22 cellular contexts compared by ENCODE assay signal in the genomic region with DNA sequence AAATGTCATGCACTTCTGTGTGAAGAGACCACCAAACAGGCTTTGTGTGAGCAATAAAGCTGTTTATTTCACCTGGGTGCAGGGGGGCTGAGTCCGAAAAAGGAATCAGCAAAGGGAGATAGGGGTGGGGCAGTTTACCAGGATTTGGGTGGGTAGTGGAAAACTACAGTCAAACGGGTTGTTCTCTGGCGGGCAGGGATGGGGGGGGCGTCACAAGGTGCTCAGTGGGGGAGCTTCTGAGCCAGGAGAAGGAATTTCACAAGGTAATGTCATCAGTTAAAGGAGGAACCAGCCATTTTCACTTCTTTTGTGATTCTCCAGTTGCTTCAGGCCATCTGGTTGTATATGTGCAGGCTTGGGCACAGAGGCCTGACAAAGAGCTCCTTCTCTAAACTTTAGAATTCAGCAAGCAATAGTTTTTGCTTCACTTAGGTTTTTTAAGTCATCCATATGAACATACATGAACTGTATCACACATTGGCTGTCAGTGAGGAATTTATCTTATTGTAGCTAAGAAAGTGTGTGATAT. TPM values are rescaled to one million over a fixed set of nuclear protein-coding genes. Genes with fewer than 3 reads are reported as not detected.
A peak's percentile ranks its signal among the peaks of the same experiment; 100 is the strongest.
DNase-seq lines count a peak whose midpoint lies in the region; ATAC-seq and TF ChIP-seq lines count a peak whose summit lies in the region.
"Had no signal": no experiment of that assay in that cellular context is flagged by ENCODE, and none has a peak within 500 bp of the region (broad histone marks: within the 10 kb centered on the region; RNA-seq: fewer than 3 reads in every experiment).

No MANE protein-coding gene starts in this region.

- in situ Hi-C loops in GM23248 (cut with MboI): no loop called here

- no peak for TF ChIP-seq POLR2A in spleen (IDR thresholded peaks at IDR 0.05)

- H3K4me3 ChIP-seq in GM23338 (no peak overlapping the region), endodermal cell (ENCODE audit: low read length) (no peak overlapping the region), spleen (no peak overlapping the region), GM23248 (no peak overlapping the region)
- H3K4me3 ChIP-seq: A549; BLaER1 treated with 17β-estradiol and CSF1 and Interleukin-3, amounts not matched to agents 10 nM and 100 nM; HAP-1 had no signal

- H3K9me3 Mint-ChIP-seq in GM23338: no peaks in the 10 kb centered on the region; the same call in 1 of the 3 replicates
- peaks cover 8% of the 10 kb centered on the region for H3K9me3 Mint-ChIP-seq in endodermal cell

- no peaks in the 10 kb centered on the region for H3K9me2 ChIP-seq in GM23338 (ENCODE audit: insufficient read depth)
- no peaks in the 10 kb centered on the region for H3K9me2 ChIP-seq in GM23248 (ENCODE audit: insufficient read depth)

- ATAC-seq in GM23338: no peak; the same call in none of the 3 replicates
- ATAC-seq: A549 had no signal

- H3K4me3 Mint-ChIP-seq in GM23338 (no peak overlapping the region), endodermal cell (no peak overlapping the region)
- H3K4me3 Mint-ChIP-seq: CD14-positive monocyte; CD4-positive, alpha-beta T cell; CD8-positive, alpha-beta memory T cell; HFFc6 had no signal

- no peaks in the 10 kb centered on the region for H4K20me1 ChIP-seq in GM23338 (replicated peaks; ENCODE audit: insufficient read depth)
- H4K20me1 ChIP-seq in GM23248 (ENCODE audit: insufficient read depth): no peaks in the 10 kb centered on the region
- H4K20me1 ChIP-seq: BLaER1 treated with 17β-estradiol and CSF1 and Interleukin-3, amounts not matched to agents 10 nM and 100 nM had no signal

- H3K36me3 Mint-ChIP-seq in GM23338 (ENCODE audit: low read depth) (no peaks in the 10 kb centered on the region), endodermal cell (ENCODE audit: low read depth) (no peaks in the 10 kb centered on the region)
- H3K36me3 Mint-ChIP-seq: CD14-positive monocyte had no signal

- H3K27ac Mint-ChIP-seq in GM23338 (peak overlapping the region; percentile 22; the same call in 1 of the 2 replicates), endodermal cell (no peak overlapping the region)
- H3K27ac Mint-ChIP-seq: CD14-positive monocyte; CD4-positive, alpha-beta T cell; CD8-positive, alpha-beta memory T cell; HFFc6 had no signal

- intact Hi-C loops in spleen (cut with DNase I; ENCODE audit: low total_unique reads): no loop called here

- H3K27ac ChIP-seq in GM23338 (ENCODE audit: low read depth) (no peak overlapping the region), endodermal cell (ENCODE audit: low read depth, low read length) (no peak overlapping the region), spleen (no peak overlapping the region), GM23248 (no peak overlapping the region)
- H3K27ac ChIP-seq: BLaER1 treated with 17β-estradiol and CSF1 and Interleukin-3, amounts not matched to agents 10 nM and 100 nM had no signal

- H3K27me3 Mint-ChIP-seq in GM23338 (ENCODE audit: insufficient read depth, low read depth, poor library complexity) (no peaks in the 10 kb centered on the region), endodermal cell (ENCODE audit: insufficient read depth) (no peaks in the 10 kb centered on the region)
- H3K27me3 Mint-ChIP-seq: CD4-positive, alpha-beta T cell; CD8-positive, alpha-beta memory T cell had no signal

- no peaks in the 10 kb centered on the region for H3K27me3 ChIP-seq in GM23338 (ENCODE audit: insufficient read depth)
- no peaks in the 10 kb centered on the region for H3K27me3 ChIP-seq in endodermal cell (ENCODE audit: control insufficient read depth, insufficient read depth, low read length, poor library complexity, severe bottlenecking)
- no peaks in the 10 kb centered on the region for H3K27me3 ChIP-seq in spleen (replicated peaks in 1 of 7)
- no peaks in the 10 kb centered on the region for H3K27me3 ChIP-seq in GM23248 (replicated peaks; ENCODE audit: insufficient read depth)
- H3K27me3 ChIP-seq: BE2C; BLaER1 treated with 17β-estradiol and CSF1 and Interleukin-3, amounts not matched to agents 10 nM and 100 nM had no signal

- 83 to 100% methylated on average over 1 to 4 of the region's 4 CpGs for WGBS in endodermal cell (ENCODE audit: insufficient coverage in 1 of 2, insufficient read length in 1 of 2), 2 experiments
- 80 to 92% (median 88%) methylated on average over 4 of the region's 4 CpGs for WGBS in spleen, 5 donors
- WGBS in GM23248 (ENCODE audit: low coverage in 1 of 2, low lambda C conversion rate in 2 of 2, missing lambda C conversion rate in 2 of 2), 2 experiments: 95 to 99% methylated on average over 3 to 4 of the region's 4 CpGs

- H3K9me3 ChIP-seq in endodermal cell (ENCODE audit: control insufficient read depth, low read length) (peaks cover 15% of the 10 kb centered on the region), spleen (peaks cover 0 to 34% (median 23%) of the 10 kb centered on the region in 8 donors), GM23248 (ENCODE audit: low read depth) (no peaks in the 10 kb centered on the region)
- H3K9me3 ChIP-seq: A549, BE2C had no signal

- DNase-seq in GM23338 (ENCODE audit: low spot score): no peak
- DNase-seq in MV-4-11 (lab: John Stamatoyannopoulos, UW): peak; percentile 3
- peak; percentile 67 for DNase-seq in endodermal cell
- no peak for DNase-seq in spleen
- no peak for DNase-seq in NCI-H187 (lab: John Stamatoyannopoulos, UW)
- no peak for DNase-seq in NCI-H774 (lab: John Stamatoyannopoulos, UW)
- no peak for DNase-seq in GM23248
- DNase-seq: 8988T; ACHN; AML-193; BE2C; CD4-positive, alpha-beta T cell; CD8-positive, alpha-beta memory T cell; DMS53; DMS79 treated with DMSO at 0.1 percent for 48 hours; GF-D8; GOT3; HFFc6 had no signal

- H3K4me1 Mint-ChIP-seq in GM23338 (peaks cover 7% of the 10 kb centered on the region; the same call in 2 of the 3 replicates), endodermal cell (no peaks in the 10 kb centered on the region)

- no peak overlapping the region for H3K9ac ChIP-seq in endodermal cell (ENCODE audit: extremely low read depth, low read length, poor library complexity, severe bottlenecking)
- H3K9ac ChIP-seq in GM23248: no peak overlapping the region
- H3K9ac ChIP-seq: BLaER1 treated with 17β-estradiol and CSF1 and Interleukin-3, amounts not matched to agents 10 nM and 100 nM had no signal

- TF ChIP-seq CTCF in GM23338 (conservative IDR thresholded peaks at IDR 0.05; ENCODE audit: low read depth in 2 of 2) (no peak), endodermal cell (conservative IDR thresholded peaks at IDR 0.05) (no peak), spleen (IDR thresholded peaks at IDR 0.05 in 8 of 11, conservative IDR thresholded peaks at IDR 0.05 in 3 of 11) (no peak)

- H3F3A ChIP-seq in GM23338 (replicated peaks; ENCODE audit: low read depth): no peaks in the 10 kb centered on the region
- H3F3A ChIP-seq in GM23248 (ENCODE audit: insufficient read depth): peaks cover 12% of the 10 kb centered on the region

- H3K4me2 ChIP-seq in GM23338 (no peak overlapping the region), GM23248 (ENCODE audit: unreplicated experiment) (no peak overlapping the region)
- H3K4me2 ChIP-seq: A549; BLaER1 treated with 17β-estradiol and CSF1 and Interleukin-3, amounts not matched to agents 10 nM and 100 nM had no signal

- H3K79me2 ChIP-seq in GM23338 (replicated peaks; ENCODE audit: insufficient read depth) (no peaks in the 10 kb centered on the region), GM23248 (ENCODE audit: insufficient read depth) (no peaks in the 10 kb centered on the region)

- H3K4me1 ChIP-seq in GM23338 (ENCODE audit: insufficient read depth) (peaks cover 8% of the 10 kb centered on the region), endodermal cell (ENCODE audit: control insufficient read depth, insufficient read depth, low read length) (no peaks in the 10 kb centered on the region), spleen (peaks cover 8 to 29% (median 21%) of the 10 kb centered on the region in 6 donors), GM23248 (ENCODE audit: insufficient read depth) (peaks cover 21% of the 10 kb centered on the region)
- H3K4me1 ChIP-seq: BE2C had no signal

- H2AFZ ChIP-seq in GM23338 (no peak overlapping the region), GM23248 (no peak overlapping the region)

- H3K36me3 ChIP-seq in GM23338 (ENCODE audit: insufficient read depth): no peaks in the 10 kb centered on the region; the same call in 1 of the 2 replicates
- H3K36me3 ChIP-seq in endodermal cell (ENCODE audit: control insufficient read depth, insufficient read depth, low read length): no peaks in the 10 kb centered on the region
- no peaks in the 10 kb centered on the region for H3K36me3 ChIP-seq in spleen
- no peaks in the 10 kb centered on the region for H3K36me3 ChIP-seq in GM23248 (ENCODE audit: low read depth)
- H3K36me3 ChIP-seq: BE2C, HAP-1 had no signal

TF ChIP-seq in GM23338, 12 proteins besides CTCF, POLR2A, EP300 and RAD21 (continues in another document):
- TF ChIP-seq JUNB (IDR thresholded peaks at IDR 0.05; ENCODE audit: unreplicated experiment): no peak
- no peak for TF ChIP-seq STAT1 (IDR thresholded peaks at IDR 0.05; ENCODE audit: unreplicated experiment)
- TF ChIP-seq, protein P1, sequence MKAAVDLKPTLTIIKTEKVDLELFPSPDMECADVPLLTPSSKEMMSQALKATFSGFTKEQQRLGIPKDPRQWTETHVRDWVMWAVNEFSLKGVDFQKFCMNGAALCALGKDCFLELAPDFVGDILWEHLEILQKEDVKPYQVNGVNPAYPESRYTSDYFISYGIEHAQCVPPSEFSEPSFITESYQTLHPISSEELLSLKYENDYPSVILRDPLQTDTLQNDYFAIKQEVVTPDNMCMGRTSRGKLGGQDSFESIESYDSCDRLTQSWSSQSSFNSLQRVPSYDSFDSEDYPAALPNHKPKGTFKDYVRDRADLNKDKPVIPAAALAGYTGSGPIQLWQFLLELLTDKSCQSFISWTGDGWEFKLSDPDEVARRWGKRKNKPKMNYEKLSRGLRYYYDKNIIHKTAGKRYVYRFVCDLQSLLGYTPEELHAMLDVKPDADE (IDR thresholded peaks at IDR 0.05): no peak

RNA-seq across cellular contexts. Expression of a gene that starts 17.5 kb away (rescaled TPM):
- total RNA-seq in GM23338 (2014; rRNA removed; shearing (Covaris generic)): 0.03 and 1.4 TPM in 2 replicates
- polyA plus RNA-seq in GM23338 (2016; fragmentation: Nextera tagmentation; extraction: Ambion mirVana): 0.14 and 0.23 TPM in 2 replicates
- total RNA-seq in endodermal cell: 1 to 10 TPM; 1.6 to 4.2 TPM
- polyA plus RNA-seq in endodermal cell (2013, experiment 1 of 2): 7.4 TPM
- polyA plus RNA-seq in endodermal cell (2013, experiment 2 of 2): 7.8 TPM
- total RNA-seq in spleen: 1 to 10 TPM in 3 of 7 donors, under 1 TPM in 4; 0.66 to 3.1 (median 0.94) TPM
- polyA plus RNA-seq in spleen: 1 to 10 TPM in 1 of 3 donors, under 1 TPM in 2; 0.93 to 2.1 (median 1.00) TPM
- 85.0 and 98.6 TPM in 2 replicates for total RNA-seq in GM23248 (2014; rRNA removed; shearing (Covaris generic))
- 41.2 and 55.1 TPM in 2 replicates for polyA plus RNA-seq in GM23248 (2016; fragmentation: Nextera tagmentation; extraction: Ambion mirVana)

RNA-seq across cellular contexts. Expression of a gene that starts 24.9 kb away (rescaled TPM):
- total RNA-seq in GM23338 (2014; rRNA removed; shearing (Covaris generic)): 16.3 and 18.8 TPM in 2 replicates
- polyA plus RNA-seq in GM23338 (2016; fragmentation: Nextera tagmentation; extraction: Ambion mirVana) (5.2 and 5.4 TPM in 2 replicates), spleen (10 to 100 TPM; 13.3 to 16.8 (median 15.6) TPM), GM23248 (2016; fragmentation: Nextera tagmentation; extraction: Ambion mirVana) (10.9 and 12.6 TPM in 2 replicates)
- total RNA-seq in endodermal cell (10 to 100 TPM; 14.0 to 22.1 TPM), spleen (10 to 100 TPM; 47.9 to 59.6 (median 51.3) TPM)
- 20.9 TPM for polyA plus RNA-seq in endodermal cell (2013, experiment 1 of 2)
- 20.2 TPM for polyA plus RNA-seq in endodermal cell (2013, experiment 2 of 2)
- total RNA-seq in GM23248 (2014; rRNA removed; shearing (Covaris generic)): 42.5 and 44.0 TPM in 2 replicates

Comparison
In these comparisons a context has a peak if more than half of its experiments do, and no peak if none do; other contexts are left out.
1. DNase-seq: peak in MV-4-11 (single experiment) and endodermal cell (single experiment); none in GM23338 (single experiment), spleen (single experiment), NCI-H187 (0 of 2), NCI-H774 (single experiment) and GM23248 (single experiment).
2. RNA of a gene that starts 17.5 kb away (total RNA-seq): 85.0 to 98.6 TPM in GM23248; 1.6 to 4.2 TPM in endodermal cell, 0.66 to 3.1 TPM in spleen and 0.03 to 1.4 TPM in GM23338; every median in the first group is over 10 times any median in the second.